In genomic region chr17:18259621-18260331, GRCh38 we compare ENCODE assay signal across 8 cellular contexts. TPM values are rescaled to one million over a fixed set of nuclear protein-coding genes. Genes with fewer than 3 reads are reported as not detected.
DNase-seq lines count a peak whose midpoint lies in the region; ATAC-seq and TF ChIP-seq lines count a peak whose summit lies in the region.

No MANE protein-coding gene starts in this region.

- no peak for DNase-seq in activated CD4-positive, alpha-beta T cell treated with anti-CD3 and anti-CD28 coated beads, Interleukin-2, amount 10 ng/mL, durations not matched to agents 7 days and 5 days
- no peak for DNase-seq in activated CD4-positive, alpha-beta T cell treated with anti-CD3 and anti-CD28 coated beads, Interleukin-2, amount 50 U/mL, for 4 hours
- DNase-seq in T-helper 17 cell (no peak), spleen (no peak), amygdala (lab: John Stamatoyannopoulos, UW) (no peak)
- no peak for DNase-seq in stimulated activated CD4-positive, alpha-beta T cell treated with anti-CD3 and anti-CD28 coated beads, Interleukin-12 subunit alpha, Interleukin-12 subunit beta, amount 100 ng/mL, for 4 hours
- no peak for DNase-seq in activated CD8-positive, alpha-beta memory T cell treated with anti-CD3 and anti-CD28 coated beads for 24 hours

- H3K4me3 Mint-ChIP-seq in activated CD4-positive, alpha-beta T cell treated with anti-CD3 and anti-CD28 coated beads, Interleukin-2, amount 10 ng/mL, durations not matched to agents 7 days and 5 days = peak overlapping the region; percentile 76
- H3K4me3 Mint-ChIP-seq in T-helper 17 cell = peak overlapping the region; percentile 86

- H3K36me3 Mint-ChIP-seq in activated CD4-positive, alpha-beta T cell treated with anti-CD3 and anti-CD28 coated beads, Interleukin-2, amount 10 ng/mL, durations not matched to agents 7 days and 5 days (ENCODE audit: low read depth) = peaks cover 10% of the 10 kb centered on the region
- no peaks in the 10 kb centered on the region for H3K36me3 Mint-ChIP-seq in T-helper 17 cell (ENCODE audit: low read depth)

- TF ChIP-seq POLR2A in gastroesophageal sphincter (IDR thresholded peaks at IDR 0.05) (no peak), spleen (IDR thresholded peaks at IDR 0.05) (no peak)

- H3K27me3 ChIP-seq in gastroesophageal sphincter (no peaks in the 10 kb centered on the region), spleen (replicated peaks in 1 of 7) (no peaks in the 10 kb centered on the region)

- H3K36me3 ChIP-seq in gastroesophageal sphincter (peaks cover 0 to 43% of the 10 kb centered on the region in 2 donors), spleen (peaks cover 0 to 43% (median 36%) of the 10 kb centered on the region in 6 donors)

- no peaks in the 10 kb centered on the region for H3K9me3 Mint-ChIP-seq in activated CD4-positive, alpha-beta T cell treated with anti-CD3 and anti-CD28 coated beads, Interleukin-2, amount 10 ng/mL, durations not matched to agents 7 days and 5 days

- intact Hi-C loops in spleen (cut with DNase I; ENCODE audit: low total_unique reads) = no loop called here

- H3K27ac ChIP-seq in gastroesophageal sphincter (peak overlapping the region; percentile 81 to 99 (median 95)), spleen (peak overlapping the region in 7 of 8 donors; percentile 89 to 98 (median 92))

- H3K4me3 ChIP-seq in gastroesophageal sphincter = peak overlapping the region; percentile 85 to 89
- peak overlapping the region in 6 of 8 donors; percentile 70 to 97 (median 80) for H3K4me3 ChIP-seq in spleen

- TF ChIP-seq CTCF in gastroesophageal sphincter (IDR thresholded peaks at IDR 0.05) = no peak
- TF ChIP-seq CTCF in spleen (IDR thresholded peaks at IDR 0.05 in 8 of 11, conservative IDR thresholded peaks at IDR 0.05 in 3 of 11) = no peak

- ATAC-seq in T-helper 17 cell (peak; percentile 0), gastroesophageal sphincter (no peak)

- POLR2A ChIA-PET in activated CD4-positive, alpha-beta T cell treated with anti-CD3 and anti-CD28 coated beads, Interleukin-2, amount 10 ng/mL, durations not matched to agents 7 days and 5 days (lab: Charles Lee) = no interaction called here

- H3K9me3 ChIP-seq in T-helper 17 cell (ENCODE audit: control insufficient read depth, low read length, poor library complexity, severe bottlenecking) (no peaks in the 10 kb centered on the region), gastroesophageal sphincter (no peaks in the 10 kb centered on the region), spleen (no peaks in the 10 kb centered on the region)

- H3K4me1 Mint-ChIP-seq in activated CD4-positive, alpha-beta T cell treated with anti-CD3 and anti-CD28 coated beads, Interleukin-2, amount 10 ng/mL, durations not matched to agents 7 days and 5 days = peaks cover 45% of the 10 kb centered on the region
- H3K4me1 Mint-ChIP-seq in T-helper 17 cell = peaks cover 30% of the 10 kb centered on the region

- WGBS in gastroesophageal sphincter (ENCODE audit: low coverage in 1 of 2), 2 donors = 67 to 68% methylated on average over 7 to 15 of the region's 22 CpGs
- 71 to 77% (median 71%) methylated on average over 21 to 22 of the region's 22 CpGs for WGBS in spleen, 5 donors

- CTCF ChIA-PET in activated CD4-positive, alpha-beta T cell treated with anti-CD3 and anti-CD28 coated beads, Interleukin-2, amount 10 ng/mL, durations not matched to agents 7 days and 5 days (lab: Charles Lee) = interaction anchor here (1.4 to 1.7 kb wide), 4 partner anchors 26 to 41 kb away, joined by 3 to 8 read pairs (median 3); no protein-coding TSS in a partner anchor

- H3K4me1 ChIP-seq in gastroesophageal sphincter (peaks cover 0 to 63% (median 32%) of the 10 kb centered on the region in 3 donors), spleen (peaks cover 36 to 71% (median 60%) of the 10 kb centered on the region in 6 donors)

- no peak for TF ChIP-seq EP300 in gastroesophageal sphincter (IDR thresholded peaks at IDR 0.05)

- H3K27ac Mint-ChIP-seq in activated CD4-positive, alpha-beta T cell treated with anti-CD3 and anti-CD28 coated beads, Interleukin-2, amount 10 ng/mL, durations not matched to agents 7 days and 5 days = peak overlapping the region; percentile 86
- H3K27ac Mint-ChIP-seq in T-helper 17 cell = peak overlapping the region; percentile 68

- H3K27me3 Mint-ChIP-seq in activated CD4-positive, alpha-beta T cell treated with anti-CD3 and anti-CD28 coated beads, Interleukin-2, amount 10 ng/mL, durations not matched to agents 7 days and 5 days = no peaks in the 10 kb centered on the region
- no peaks in the 10 kb centered on the region for H3K27me3 Mint-ChIP-seq in T-helper 17 cell

RNA-seq across cellular contexts. Expression of gene MIEF2, which starts 0.7 kb away (rescaled TPM):
- 1 to 10 TPM; 6.8 to 8.5 TPM for total RNA-seq in activated CD4-positive, alpha-beta T cell treated with anti-CD3 and anti-CD28 coated beads, Interleukin-2, amount 10 ng/mL, durations not matched to agents 7 days and 5 days
- total RNA-seq in T-helper 17 cell (10 to 100 TPM in 1 of 2 donors, 1 to 10 TPM in 1; 6.1 to 10.2 TPM), gastroesophageal sphincter (10 to 100 TPM; 10.8 to 19.0 (median 12.5) TPM), spleen (10 to 100 TPM in 6 of 7 donors, 1 to 10 TPM in 1; 8.5 to 24.8 (median 13.5) TPM)
- polyA plus RNA-seq in spleen = 1 to 10 TPM; 4.6 to 7.5 (median 4.8) TPM

RNA-seq across cellular contexts. Expression of gene FLII, which starts 1.2 kb away (rescaled TPM):
- total RNA-seq in activated CD4-positive, alpha-beta T cell treated with anti-CD3 and anti-CD28 coated beads, Interleukin-2, amount 10 ng/mL, durations not matched to agents 7 days and 5 days = 100 to 1,000 TPM; 323 to 328 TPM
- total RNA-seq in T-helper 17 cell = 100 to 1,000 TPM; 276 to 284 TPM
- total RNA-seq in gastroesophageal sphincter = 100 to 1,000 TPM; 283 to 543 (median 310) TPM
- 100 to 1,000 TPM; 272 to 346 (median 287) TPM for total RNA-seq in spleen
- polyA plus RNA-seq in spleen = 100 to 1,000 TPM; 143 to 214 (median 211) TPM

RNA-seq across cellular contexts. Expression of gene LLGL1, which starts 34.3 kb away (rescaled TPM):
- total RNA-seq in activated CD4-positive, alpha-beta T cell treated with anti-CD3 and anti-CD28 coated beads, Interleukin-2, amount 10 ng/mL, durations not matched to agents 7 days and 5 days = 10 to 100 TPM; 24.7 to 24.9 TPM
- total RNA-seq in T-helper 17 cell = 10 to 100 TPM; 14.6 to 16.2 TPM
- total RNA-seq in gastroesophageal sphincter = 10 to 100 TPM; 16.7 to 31.7 (median 22.1) TPM
- 10 to 100 TPM; 10.7 to 23.4 (median 18.4) TPM for total RNA-seq in spleen
- 10 to 100 TPM in 1 of 3 donors, 1 to 10 TPM in 2; 2.9 to 11.2 (median 3.4) TPM for polyA plus RNA-seq in spleen

RNA-seq across cellular contexts. Expression of gene TOP3A, which starts 55.0 kb away (rescaled TPM):
- total RNA-seq in activated CD4-positive, alpha-beta T cell treated with anti-CD3 and anti-CD28 coated beads, Interleukin-2, amount 10 ng/mL, durations not matched to agents 7 days and 5 days = 10 to 100 TPM; 57.6 to 62.8 TPM
- total RNA-seq in T-helper 17 cell (10 to 100 TPM; 31.8 to 38.4 TPM), gastroesophageal sphincter (10 to 100 TPM; 19.6 to 49.7 (median 26.8) TPM), spleen (10 to 100 TPM; 42.0 to 60.1 (median 48.2) TPM)
- polyA plus RNA-seq in spleen = 10 to 100 TPM in 2 of 3 donors, 1 to 10 TPM in 1; 9.8 to 18.5 (median 12.7) TPM

RNA-seq across cellular contexts. Expression of gene SMCR8, which starts 55.3 kb away (rescaled TPM):
- total RNA-seq in activated CD4-positive, alpha-beta T cell treated with anti-CD3 and anti-CD28 coated beads, Interleukin-2, amount 10 ng/mL, durations not matched to agents 7 days and 5 days = 10 to 100 TPM; 25.0 to 25.8 TPM
- 10 to 100 TPM; 37.9 to 51.6 TPM for total RNA-seq in T-helper 17 cell
- 10 to 100 TPM; 14.0 to 20.0 (median 14.9) TPM for total RNA-seq in gastroesophageal sphincter
- 10 to 100 TPM; 25.8 to 38.0 (median 32.3) TPM for total RNA-seq in spleen
- 1 to 10 TPM; 3.9 to 9.2 (median 4.0) TPM for polyA plus RNA-seq in spleen
